21 cellular contexts compared by ENCODE assay signal in genomic region chr3:128504533-128504915, GRCh38. TPM values are rescaled to one million over a fixed set of nuclear protein-coding genes. Genes with fewer than 3 reads are reported as not detected.
DNase-seq lines count a peak whose midpoint lies in the region; ATAC-seq and TF ChIP-seq lines count a peak whose summit lies in the region.
"Had no signal": no experiment of that assay in that cellular context is flagged by ENCODE, and none has a peak within 500 bp of the region (broad histone marks: within the 10 kb centered on the region; RNA-seq: fewer than 3 reads in every experiment).

No MANE protein-coding gene starts in this region.

- no peak overlapping the region for H3K27ac ChIP-seq in HCT116 (ENCODE audit: low read depth, low read length)
- H3K27ac ChIP-seq in neuronal stem cell (replicated peaks; ENCODE audit: low read length): no peak overlapping the region
- H3K27ac ChIP-seq in vagina: no peak overlapping the region
- H3K27ac ChIP-seq: BLaER1 treated with 17β-estradiol and CSF1 and Interleukin-3, amounts not matched to agents 10 nM and 100 nM; SJCRH30 had no signal

- 0 out of 2 replicates have a peak, but pooled peaks have one; percentile 5 for ATAC-seq in HCT116
- no peak for ATAC-seq in activated CD4-positive, CD25-positive, alpha-beta regulatory T cell treated with anti-CD3 and anti-CD28 coated beads, Interleukin-2, amount 50 U/mL, for 24 hours
- ATAC-seq: Panc1 had no signal

- no TSS peak for BruUV-seq in HCT116 (replicated peaks; lab: Mats Ljungman, UMichigan)

- H2BK15ac ChIP-seq in neuronal stem cell (ENCODE audit: low read length): no peak overlapping the region

- H3K36me3 ChIP-seq in HCT116 (ENCODE audit: control insufficient read depth in 1 of 2, insufficient read depth in 2 of 2, low read length in 2 of 2) (no peaks in the 10 kb centered on the region), neuronal stem cell (replicated peaks in 1 of 2; ENCODE audit: control insufficient read depth in 2 of 2, insufficient read depth in 2 of 2, low read length in 2 of 2) (no peaks in the 10 kb centered on the region), vagina (no peaks in the 10 kb centered on the region)
- H3K36me3 ChIP-seq: BLaER1 treated with 17β-estradiol and CSF1 and Interleukin-3, amounts not matched to agents 10 nM and 100 nM; MG63; SJCRH30 had no signal

- H4K8ac ChIP-seq in neuronal stem cell (ENCODE audit: low read depth, low read length): no peak overlapping the region

- no CpG with 5 or more reads among the region's 8 CpGs for WGBS in neuronal stem cell (ENCODE audit: extremely low coverage in 2 of 2, insufficient read length in 2 of 2, insufficient replicate concordance in 1 of 2), 2 donors

- H3K4ac ChIP-seq in neuronal stem cell (ENCODE audit: low read length): no peak overlapping the region

- H3K79me2 ChIP-seq in HCT116 (ENCODE audit: insufficient read depth, low read length): no peaks in the 10 kb centered on the region

- H3K79me1 ChIP-seq in neuronal stem cell (ENCODE audit: low read depth, low read length): no peaks in the 10 kb centered on the region

- H4K91ac ChIP-seq in neuronal stem cell (ENCODE audit: low read depth, low read length, poor library complexity): no peak overlapping the region

- H2BK120ac ChIP-seq in neuronal stem cell (ENCODE audit: low read depth, low read length): no peak overlapping the region

- H3K23ac ChIP-seq in neuronal stem cell (ENCODE audit: low read depth, low read length, poor library complexity): peak overlapping the region; percentile 34

- H3K18ac ChIP-seq in neuronal stem cell (ENCODE audit: low read length): no peak overlapping the region

- no peak overlapping the region for H2BK12ac ChIP-seq in neuronal stem cell (ENCODE audit: low read length)

- no peak for TF ChIP-seq CTCF in HCT116 (IDR thresholded peaks at IDR 0.05 in 2 of 3, conservative IDR thresholded peaks at IDR 0.05 in 1 of 3; ENCODE audit: borderline replicate concordance in 1 of 3, insufficient read depth in 1 of 3, low read depth in 2 of 3, low read length in 2 of 3)
- no peak for TF ChIP-seq CTCF in vagina (IDR thresholded peaks at IDR 0.05)

- H3K27me3 ChIP-seq in HCT116 (ENCODE audit: insufficient read depth, low read length): no peaks in the 10 kb centered on the region
- H3K27me3 ChIP-seq in neuronal stem cell (ENCODE audit: control insufficient read depth in 3 of 3, insufficient read depth in 3 of 3, low read depth in 1 of 3, low read length in 3 of 3): peaks cover 0 to 45% (median 0%) of the 10 kb centered on the region in 3 experiments
- no peaks in the 10 kb centered on the region for H3K27me3 ChIP-seq in vagina
- H3K27me3 ChIP-seq: SJCRH30 had no signal

- H3K14ac ChIP-seq in neuronal stem cell (ENCODE audit: low read length): peak overlapping the region; percentile 43

- H3K9ac ChIP-seq in HCT116 (ENCODE audit: low read length) (no peak overlapping the region), neuronal stem cell (ENCODE audit: low read depth, low read length, poor library complexity) (no peak overlapping the region)
- H3K9ac ChIP-seq: BLaER1 treated with 17β-estradiol and CSF1 and Interleukin-3, amounts not matched to agents 10 nM and 100 nM had no signal

- no peak overlapping the region for H2BK5ac ChIP-seq in neuronal stem cell (ENCODE audit: low read length)

- H3K9me3 ChIP-seq in HCT116 (ENCODE audit: control insufficient read depth in 1 of 2, insufficient read depth in 1 of 2, low read depth in 1 of 2, low read length in 2 of 2): no peaks in the 10 kb centered on the region
- H3K9me3 ChIP-seq in neuronal stem cell (replicated peaks in 1 of 2; ENCODE audit: control insufficient read depth in 2 of 2, insufficient read depth in 1 of 2, low read depth in 1 of 2, low read length in 2 of 2): no peaks in the 10 kb centered on the region
- H3K9me3 ChIP-seq in vagina: no peaks in the 10 kb centered on the region
- H3K9me3 ChIP-seq: MG63, SJCRH30 had no signal

- POLR2A ChIA-PET in HCT116 (lab: Charles Lee): no interaction called here

- H3K4me1 ChIP-seq in HCT116 (ENCODE audit: control insufficient read depth in 1 of 2, insufficient read depth in 2 of 2, low read length in 2 of 2) (peaks cover 0 to 22% of the 10 kb centered on the region in 2 experiments; a peak in 2 of 4 replicates), neuronal stem cell (ENCODE audit: control insufficient read depth in 2 of 2, insufficient read depth in 1 of 2, low read depth in 1 of 2, low read length in 2 of 2) (no peaks in the 10 kb centered on the region), vagina (no peaks in the 10 kb centered on the region)
- H3K4me1 ChIP-seq: BLaER1 treated with 17β-estradiol and CSF1 and Interleukin-3, amounts not matched to agents 10 nM and 100 nM; SJCRH30 had no signal

- H4K20me1 ChIP-seq in HCT116 (ENCODE audit: insufficient read depth): no peaks in the 10 kb centered on the region
- H4K20me1 ChIP-seq: BLaER1 treated with 17β-estradiol and CSF1 and Interleukin-3, amounts not matched to agents 10 nM and 100 nM had no signal

- CTCF ChIA-PET in HCT116 (lab: Charles Lee): no interaction called here

- peak; percentile 0 for DNase-seq in activated CD4-positive, alpha-beta T cell treated with anti-CD3 and anti-CD28 coated beads for 1 hour
- no peak for DNase-seq in activated CD4-positive, alpha-beta T cell treated with anti-CD3 and anti-CD28 coated beads, Interleukin-2, amount 50 U/mL, for 48 hours
- DNase-seq in HCT116 (ENCODE audit: low read depth, low spot score): no peak
- DNase-seq in neuronal stem cell (ENCODE audit: low spot score): no peak
- peak; percentile 76 to 87 for DNase-seq in vagina (ENCODE audit: extremely low spot score in 2 of 2)
- no peak for DNase-seq in NCI-H524 (lab: John Stamatoyannopoulos, UW)
- DNase-seq: 8988T; CD4-positive, alpha-beta memory T cell; GDM1; MG63; NCI-H1417; NCI-H1694 treated with DMSO at 0.1 percent for 48 hours; NCI-H2081 treated with DMSO at 0.1 percent for 48 hours; NCI-H446 treated with DMSO at 0.1 percent for 48 hours; NCI-H69; SJCRH30 had no signal

- peak overlapping the region; percentile 36; the same call in 1 of the 2 replicates for H3K4me2 ChIP-seq in HCT116 (ENCODE audit: low read length)
- no peak overlapping the region for H3K4me2 ChIP-seq in neuronal stem cell (ENCODE audit: insufficient read depth, low read length, poor library complexity, severe bottlenecking)
- H3K4me2 ChIP-seq: BLaER1 treated with 17β-estradiol and CSF1 and Interleukin-3, amounts not matched to agents 10 nM and 100 nM had no signal

- H2AK5ac ChIP-seq in neuronal stem cell (ENCODE audit: low read depth, low read length): no peak overlapping the region

- no peak for TF ChIP-seq RAD21 in HCT116 (IDR thresholded peaks at IDR 0.05; ENCODE audit: low read depth)

- no peaks in the 10 kb centered on the region for H3K9me2 ChIP-seq in HCT116 (ENCODE audit: insufficient read depth)

- TF ChIP-seq POLR2A in HCT116 (IDR thresholded peaks at IDR 0.05; ENCODE audit: borderline replicate concordance, extremely low read depth, insufficient read depth, insufficient read length) (no peak), vagina (IDR thresholded peaks at IDR 0.05) (no peak)

- H2AFZ ChIP-seq in HCT116 (ENCODE audit: low read depth, low read length, poor library complexity, severe bottlenecking) (no peak overlapping the region), neuronal stem cell (ENCODE audit: low read length) (no peak overlapping the region)

- intact Hi-C loops in HCT116 (cut with micrococcal nuclease) (loop anchor here (5.0 kb wide), 1 partner anchor 77 kb away; no protein-coding TSS in a partner anchor), vagina (cut with DNase I) (loop anchor here (5.0 kb wide), 1 partner anchor 87 kb away; no protein-coding TSS in a partner anchor)

- H3K4me3 ChIP-seq in HCT116 (replicated peaks in 1 of 2; ENCODE audit: low read depth in 1 of 2, low read length in 2 of 2): no peak overlapping the region
- H3K4me3 ChIP-seq in neuronal stem cell (ENCODE audit: low read length in 2 of 2): no peak overlapping the region
- H3K4me3 ChIP-seq in vagina: no peak overlapping the region
- H3K4me3 ChIP-seq: BLaER1 treated with 17β-estradiol and CSF1 and Interleukin-3, amounts not matched to agents 10 nM and 100 nM; MG63; SJCRH30 had no signal

- RAD21 ChIA-PET in HCT116 (lab: Charles Lee; ENCODE audit: low non-redundant PET in 1 of 2, low total read pairs in 2 of 2, uncharacterized antibody in 2 of 2, unreplicated experiment in 2 of 2): no interaction called here

TF ChIP-seq in HCT116, 20 proteins besides CTCF, POLR2A, EP300 and RAD21 (continues in another document):
- TF ChIP-seq EGR1 (IDR thresholded peaks at IDR 0.05; ENCODE audit: low read depth) (no peak), YY1 (IDR thresholded peaks at IDR 0.05; ENCODE audit: extremely low read depth, insufficient replicate concordance, low read depth, low read length) (no peak), TCF7L2 (IDR thresholded peaks at IDR 0.05; ENCODE audit: borderline replicate concordance, extremely low read depth, insufficient read depth, insufficient read length) (no peak), POLR2AphosphoS5 (IDR thresholded peaks at IDR 0.05; ENCODE audit: low read depth, low read length) (no peak), CBX3 (IDR thresholded peaks at IDR 0.05; ENCODE audit: low read depth) (no peak)
- TF ChIP-seq, protein P1, sequence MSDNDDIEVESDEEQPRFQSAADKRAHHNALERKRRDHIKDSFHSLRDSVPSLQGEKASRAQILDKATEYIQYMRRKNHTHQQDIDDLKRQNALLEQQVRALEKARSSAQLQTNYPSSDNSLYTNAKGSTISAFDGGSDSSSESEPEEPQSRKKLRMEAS (IDR thresholded peaks at IDR 0.05): no peak
- TF ChIP-seq, protein P2, sequence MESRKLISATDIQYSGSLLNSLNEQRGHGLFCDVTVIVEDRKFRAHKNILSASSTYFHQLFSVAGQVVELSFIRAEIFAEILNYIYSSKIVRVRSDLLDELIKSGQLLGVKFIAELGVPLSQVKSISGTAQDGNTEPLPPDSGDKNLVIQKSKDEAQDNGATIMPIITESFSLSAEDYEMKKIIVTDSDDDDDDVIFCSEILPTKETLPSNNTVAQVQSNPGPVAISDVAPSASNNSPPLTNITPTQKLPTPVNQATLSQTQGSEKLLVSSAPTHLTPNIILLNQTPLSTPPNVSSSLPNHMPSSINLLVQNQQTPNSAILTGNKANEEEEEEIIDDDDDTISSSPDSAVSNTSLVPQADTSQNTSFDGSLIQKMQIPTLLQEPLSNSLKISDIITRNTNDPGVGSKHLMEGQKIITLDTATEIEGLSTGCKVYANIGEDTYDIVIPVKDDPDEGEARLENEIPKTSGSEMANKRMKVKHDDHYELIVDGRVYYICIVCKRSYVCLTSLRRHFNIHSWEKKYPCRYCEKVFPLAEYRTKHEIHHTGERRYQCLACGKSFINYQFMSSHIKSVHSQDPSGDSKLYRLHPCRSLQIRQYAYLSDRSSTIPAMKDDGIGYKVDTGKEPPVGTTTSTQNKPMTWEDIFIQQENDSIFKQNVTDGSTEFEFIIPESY (IDR thresholded peaks at IDR 0.05; ENCODE audit: extremely low read depth, insufficient replicate concordance, low read length): no peak

RNA-seq across cellular contexts. Expression of gene GATA2, which starts 11.5 kb away (rescaled TPM):
- total RNA-seq in HCT116 (2021; ENCODE audit: unreplicated experiment): 18.6 TPM
- 8.3 and 10.7 TPM in 2 replicates for polyA plus RNA-seq in HCT116 (2012)
- polyA plus RNA-seq in neuronal stem cell (2013, experiment 1 of 2): 0.03 TPM
- 0.04 TPM for polyA plus RNA-seq in neuronal stem cell (2013, experiment 2 of 2)
- total RNA-seq in vagina: 50.6 TPM
- total RNA-seq: CD4-positive, alpha-beta memory T cell had no signal
- polyA plus RNA-seq: CD4-positive, alpha-beta memory T cell had no signal

RNA-seq across cellular contexts. Expression of gene DNAJB8, which starts 37.8 kb away (rescaled TPM):
- not detected for total RNA-seq in HCT116 (2021; ENCODE audit: unreplicated experiment)
- polyA plus RNA-seq in HCT116 (2012): not detected in 2 replicates
- polyA plus RNA-seq in neuronal stem cell (2013, experiment 1 of 2): not detected
- not detected for polyA plus RNA-seq in neuronal stem cell (2013, experiment 2 of 2)
- total RNA-seq in vagina: not detected
- total RNA-seq: CD4-positive, alpha-beta memory T cell; H1; LHCN-M2; SJCRH30 had no signal
- polyA plus RNA-seq: CD4-positive, alpha-beta memory T cell; H1 had no signal

Comparison
In these comparisons a context has a peak if more than half of its experiments do, and no peak if none do; other contexts are left out.
1. DNase-seq: peak in activated CD4-positive, alpha-beta T cell treated with anti-CD3 and anti-CD28 coated beads for 1 hour (single experiment) and vagina (2 of 2); none in activated CD4-positive, alpha-beta T cell treated with anti-CD3 and anti-CD28 coated beads, Interleukin-2, amount 50 U/mL, for 48 hours (0 of 2), HCT116 (single experiment), neuronal stem cell (single experiment) and NCI-H524 (0 of 2).